Comparison of ENCODE assay signal across 16 cellular contexts in genomic region chr13:92017737-92018136, GRCh38.
DNase-seq lines count a peak whose midpoint lies in the region; ATAC-seq, FAIRE-seq and TF ChIP-seq lines count a peak whose summit lies in the region.
"Had no signal": no experiment of that assay in that cellular context is flagged by ENCODE, and none has a peak within 500 bp of the region (broad histone marks: within the 10 kb centered on the region; RNA-seq: fewer than 3 reads in every experiment).

No MANE protein-coding gene starts in this region.

- no peak overlapping the region for H2BK5ac ChIP-seq in neuronal stem cell (ENCODE audit: low read length)

- H3K27ac ChIP-seq in HEK293 (ENCODE audit: extremely low read depth, low read depth, low read length) = no peak overlapping the region
- H3K27ac ChIP-seq in neuronal stem cell (replicated peaks; ENCODE audit: low read length) = peak overlapping the region; percentile 15
- no peak overlapping the region for H3K27ac ChIP-seq in upper lobe of left lung
- H3K27ac ChIP-seq: GM23248 had no signal

- H3K18ac ChIP-seq in neuronal stem cell (ENCODE audit: low read length) = no peak overlapping the region

- DNase-seq in GM12892 (ENCODE audit: insufficient read length) = no peak
- DNase-seq in neuronal stem cell (ENCODE audit: low spot score) = no peak
- no peak for DNase-seq in islet precursor cell
- DNase-seq in upper lobe of left lung = no peak
- no peak for DNase-seq in NCI-H1048 (lab: John Stamatoyannopoulos, UW)
- DNase-seq: C1 segment of cervical spinal cord; Calu3; CD4-positive, alpha-beta memory T cell; COR-L47; DMS53; DMS79 treated with DMSO at 0.1 percent for 48 hours; GF-D8; GM23248 had no signal

- no peak overlapping the region for H3K4me2 ChIP-seq in neuronal stem cell (ENCODE audit: insufficient read depth, low read length, poor library complexity, severe bottlenecking)

- peak overlapping the region; percentile 0 for H3K9ac ChIP-seq in neuronal stem cell (ENCODE audit: low read depth, low read length, poor library complexity)
- H3K9ac ChIP-seq: GM23248 had no signal

- no peak overlapping the region for H2AK5ac ChIP-seq in neuronal stem cell (ENCODE audit: low read depth, low read length)

- H4K91ac ChIP-seq in neuronal stem cell (ENCODE audit: low read depth, low read length, poor library complexity) = no peak overlapping the region

- POLR2A ChIA-PET in HEK293 (lab: Yijun Ruan, JAX) = no interaction called here

- TF ChIP-seq POLR2A in GM12892 (IDR thresholded peaks at IDR 0.05; ENCODE audit: low read depth, low read length) = no peak
- TF ChIP-seq POLR2A in upper lobe of left lung (IDR thresholded peaks at IDR 0.05) = no peak

- H3K23ac ChIP-seq in neuronal stem cell (ENCODE audit: low read depth, low read length, poor library complexity) = no peak overlapping the region

- no CpG with 5 or more reads among the region's 13 CpGs for WGBS in neuronal stem cell (ENCODE audit: extremely low coverage in 2 of 2, insufficient read length in 2 of 2, insufficient replicate concordance in 1 of 2), 2 donors
- WGBS in upper lobe of left lung, 2 donors = 89 to 92% methylated on average over 13 of the region's 13 CpGs

- H3K4me1 ChIP-seq in HEK293 (ENCODE audit: control insufficient read depth, insufficient read depth, low read length) (no peaks in the 10 kb centered on the region), neuronal stem cell (ENCODE audit: control insufficient read depth in 2 of 2, insufficient read depth in 1 of 2, low read depth in 1 of 2, low read length in 2 of 2) (peaks cover 0 to 2% of the 10 kb centered on the region in 2 donors), upper lobe of left lung (no peaks in the 10 kb centered on the region)
- H3K4me1 ChIP-seq: HAP-1 had no signal

- no peak overlapping the region for H4K8ac ChIP-seq in neuronal stem cell (ENCODE audit: low read depth, low read length)

- H2BK120ac ChIP-seq in neuronal stem cell (ENCODE audit: low read depth, low read length) = no peak overlapping the region

- H3K4ac ChIP-seq in neuronal stem cell (ENCODE audit: low read length) = no peak overlapping the region

- H3K79me1 ChIP-seq in neuronal stem cell (ENCODE audit: low read depth, low read length) = no peaks in the 10 kb centered on the region

- H3K14ac ChIP-seq in neuronal stem cell (ENCODE audit: low read length) = no peak overlapping the region

- no peak for TF ChIP-seq CTCF in HEK293 (tag by site-specific recombination; IDR thresholded peaks at IDR 0.05)
- no peak for TF ChIP-seq CTCF in upper lobe of left lung (IDR thresholded peaks at IDR 0.05)

- H3K27me3 ChIP-seq in neuronal stem cell (ENCODE audit: control insufficient read depth in 3 of 3, insufficient read depth in 3 of 3, low read depth in 1 of 3, low read length in 3 of 3) = no peaks in the 10 kb centered on the region
- no peaks in the 10 kb centered on the region for H3K27me3 ChIP-seq in upper lobe of left lung

- H3K4me3 ChIP-seq in HEK293 (ENCODE audit: low read depth, low read length) = no peak overlapping the region
- H3K4me3 ChIP-seq in neuronal stem cell (ENCODE audit: low read length in 2 of 2) = peak overlapping the region in 1 of 2 donors; percentile 3
- H3K4me3 ChIP-seq in upper lobe of left lung = no peak overlapping the region
- H3K4me3 ChIP-seq: GM23248, HAP-1 had no signal

- H3K9me3 ChIP-seq in HEK293 (ENCODE audit: control insufficient read depth, insufficient read depth, low read depth, low read length) = no peaks in the 10 kb centered on the region
- peaks cover 0 to 6% of the 10 kb centered on the region in 2 donors for H3K9me3 ChIP-seq in neuronal stem cell (replicated peaks in 1 of 2; ENCODE audit: control insufficient read depth in 2 of 2, insufficient read depth in 1 of 2, low read depth in 1 of 2, low read length in 2 of 2)
- no peaks in the 10 kb centered on the region for H3K9me3 ChIP-seq in upper lobe of left lung
- H3K9me3 ChIP-seq: HAP-1 had no signal

- FAIRE-seq in GM12892 (lab: Jason Lieb, UNC) = peak; percentile 44
- FAIRE-seq: GM19239 had no signal

- CTCF ChIA-PET in HEK293 (lab: Yijun Ruan, JAX) = no interaction called here

- H3K36me3 ChIP-seq in HEK293 (ENCODE audit: control insufficient read depth in 2 of 2, insufficient read depth in 1 of 2, low read length in 2 of 2) = no peaks in the 10 kb centered on the region
- no peaks in the 10 kb centered on the region for H3K36me3 ChIP-seq in neuronal stem cell (replicated peaks in 1 of 2; ENCODE audit: control insufficient read depth in 2 of 2, insufficient read depth in 2 of 2, low read length in 2 of 2)
- no peaks in the 10 kb centered on the region for H3K36me3 ChIP-seq in upper lobe of left lung
- H3K36me3 ChIP-seq: HAP-1 had no signal

- no peak for TF ChIP-seq EP300 in upper lobe of left lung (IDR thresholded peaks at IDR 0.05)

- no peak for ATAC-seq in upper lobe of left lung (ENCODE audit: low FRiP score in 2 of 2)

- H2AFZ ChIP-seq in neuronal stem cell (ENCODE audit: low read length) = no peak overlapping the region
- H2AFZ ChIP-seq: GM23248 had no signal

- H2BK15ac ChIP-seq in neuronal stem cell (ENCODE audit: low read length) = no peak overlapping the region

- H2BK12ac ChIP-seq in neuronal stem cell (ENCODE audit: low read length) = no peak overlapping the region

TF ChIP-seq in HEK293, 187 proteins besides CTCF, POLR2A, EP300 and RAD21:
- no peak for TF ChIP-seq ZNF776 (tag by site-specific recombination; IDR thresholded peaks at IDR 0.05; ENCODE audit: borderline replicate concordance)
- peak; percentile 38; the same call in 1 of the 2 replicates for TF ChIP-seq ZSCAN4 (tag by site-specific recombination; IDR thresholded peaks at IDR 0.05)
